Comparison of ENCODE assay signal across 8 cellular contexts in the genomic region with DNA sequence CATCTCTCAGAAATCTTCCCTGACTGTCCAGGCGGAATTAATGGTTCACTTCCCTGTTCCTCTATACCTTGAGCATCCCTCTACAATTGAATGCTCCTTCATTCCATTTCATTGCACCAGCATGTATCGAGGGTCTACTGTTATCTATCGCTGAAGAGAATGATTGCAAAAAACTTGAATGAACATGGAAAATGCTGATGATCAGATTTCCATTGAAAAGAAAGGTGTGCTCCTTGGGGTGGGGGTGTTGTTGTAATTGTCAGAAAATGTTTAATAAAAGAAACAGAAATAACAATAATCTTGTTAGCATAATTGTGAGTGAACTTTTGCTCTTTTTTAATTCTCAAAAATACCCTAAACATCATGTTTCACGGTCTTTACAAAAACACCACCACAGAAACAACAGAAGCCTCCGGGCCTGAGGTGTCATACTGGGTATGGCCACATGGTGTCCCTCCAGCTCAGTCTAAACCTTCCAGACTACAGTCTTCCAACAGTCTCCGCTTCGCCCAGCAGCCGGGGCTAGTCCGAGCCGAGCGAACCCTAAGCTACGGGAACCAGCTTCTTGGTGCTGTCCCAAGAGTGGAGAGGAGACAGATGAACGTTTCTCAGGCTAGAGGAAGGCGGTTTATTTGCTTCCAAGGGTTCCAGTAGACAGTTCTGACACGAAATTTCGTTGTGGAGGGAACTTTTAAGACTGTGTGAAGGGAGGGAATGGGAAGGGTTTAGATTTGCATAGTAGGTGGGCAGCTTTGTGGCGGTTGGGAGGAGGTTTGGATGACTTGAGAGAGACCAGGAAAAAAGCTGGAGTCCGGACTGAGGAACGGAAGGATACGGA.
DNase-seq lines count a peak whose midpoint lies in the region; ATAC-seq and TF ChIP-seq lines count a peak whose summit lies in the region.

No MANE protein-coding gene starts in this region.

- WGBS in mammary epithelial cell (ENCODE audit: low coverage, missing lambda C conversion rate): 9% methylated on average over 14 of the region's 20 CpGs
- 8% methylated on average over 20 of the region's 20 CpGs for WGBS in smooth muscle cell (ENCODE audit: low lambda C conversion rate)

- dilution Hi-C loops in mammary epithelial cell (cut with HindIII; ENCODE audit: low sequenced_read_pairs): no loop called here

- in situ Hi-C loops in mammary epithelial cell (cut with MboI; ENCODE audit: low sequenced_read_pairs in 2 of 2): loop anchor here (5.0 to 10.0 kb wide), 3 partner anchors 94 to 851 kb away; no protein-coding TSS in a partner anchor

- DNase-seq in NK-92 treated with Interleukin-12 subunit alpha and Interleukin-12 subunit beta, amount 100 ng/mL, for 24 hours (lab: John Stamatoyannopoulos, UW): peak; percentile 68
- DNase-seq in NK-92 (lab: John Stamatoyannopoulos, UW; ENCODE audit: unreplicated experiment): no peak
- DNase-seq in NCI-H2081 treated with DMSO at 0.1 percent for 48 hours (lab: John Stamatoyannopoulos, UW): peak; percentile 73
- peak; percentile 88 for DNase-seq in mammary epithelial cell
- DNase-seq in iPS-NIHi11 (ENCODE audit: low spot score): peak; percentile 88
- DNase-seq in smooth muscle cell (lab: John Stamatoyannopoulos, UW; ENCODE audit: unreplicated experiment): peak; percentile 72

- H3K79me2 ChIP-seq in mammary epithelial cell (ENCODE audit: insufficient read depth, low read length) (no peaks in the 10 kb centered on the region), smooth muscle cell (ENCODE audit: low read depth) (no peaks in the 10 kb centered on the region)

- intact Hi-C loops in mammary epithelial cell (cut with micrococcal nuclease): loop anchor here (1.0 to 10.0 kb wide), 8 partner anchors 55 to 854 kb away; a partner anchor contains a TSS

- H3K9ac ChIP-seq in mammary epithelial cell (ENCODE audit: insufficient read depth, low read length): peak overlapping the region; percentile 53
- H3K9ac ChIP-seq in smooth muscle cell (ENCODE audit: low read depth): no peak overlapping the region

- peak overlapping the region; percentile 41 to 60 (median 50) for H3K4me3 ChIP-seq in mammary epithelial cell (replicated peaks in 1 of 3; ENCODE audit: insufficient read depth in 1 of 3, low read depth in 2 of 3, low read length in 3 of 3)
- peak overlapping the region; percentile 64 for H3K4me3 ChIP-seq in smooth muscle cell

- H3K27me3 ChIP-seq in mammary epithelial cell (ENCODE audit: insufficient read depth, low read length): no peaks in the 10 kb centered on the region
- no peaks in the 10 kb centered on the region for H3K27me3 ChIP-seq in smooth muscle cell (ENCODE audit: low read depth)

- TSS peak; percentile 66 for BruUV-seq in mammary epithelial cell (replicated peaks; lab: Mats Ljungman, UMichigan)

- H3K4me1 ChIP-seq in mammary epithelial cell (ENCODE audit: insufficient read depth, low read length) (peaks cover 17% of the 10 kb centered on the region), smooth muscle cell (ENCODE audit: low read depth) (peaks cover 5% of the 10 kb centered on the region)

- H3K4me2 ChIP-seq in mammary epithelial cell (ENCODE audit: insufficient read depth, low read depth, low read length): peak overlapping the region; percentile 77
- peak overlapping the region; percentile 87 for H3K4me2 ChIP-seq in smooth muscle cell

- H3F3A ChIP-seq in smooth muscle cell (ENCODE audit: low read depth): peaks cover 7% of the 10 kb centered on the region

- H3K9me3 ChIP-seq in mammary epithelial cell (replicated peaks; ENCODE audit: insufficient read depth, low read length): no peaks in the 10 kb centered on the region
- H3K9me3 ChIP-seq in smooth muscle cell (replicated peaks; ENCODE audit: low read depth): no peaks in the 10 kb centered on the region

- H3K27ac ChIP-seq in VCaP (peak overlapping the region; percentile 60), mammary epithelial cell (ENCODE audit: insufficient read depth, low read depth, low read length) (peak overlapping the region; percentile 19), smooth muscle cell (ENCODE audit: low read depth) (peak overlapping the region; percentile 40)

- CTCF ChIA-PET in mammary epithelial cell (lab: Charles Lee; ENCODE audit: low non-redundant PET): interaction anchor here (0.6 to 1.1 kb wide), 16 partner anchors 9 to 688 kb away, joined by 3 to 10 read pairs (median 4); a partner anchor contains a TSS

- H4K20me1 ChIP-seq in mammary epithelial cell (ENCODE audit: insufficient read depth, low read length) (no peaks in the 10 kb centered on the region), smooth muscle cell (ENCODE audit: low read depth) (no peaks in the 10 kb centered on the region)

- H2AFZ ChIP-seq in mammary epithelial cell (ENCODE audit: low read depth, low read length) (peak overlapping the region; percentile 93), smooth muscle cell (ENCODE audit: low read depth) (peak overlapping the region; percentile 96)

- peak; percentile 95 for ATAC-seq in HG03039 (IDR thresholded peaks at IDR 0.05; ENCODE audit: unreplicated experiment)

- H3K36me3 ChIP-seq in mammary epithelial cell (ENCODE audit: insufficient read depth, low read length): no peaks in the 10 kb centered on the region
- no peaks in the 10 kb centered on the region for H3K36me3 ChIP-seq in smooth muscle cell (ENCODE audit: low read depth)

- TF ChIP-seq CTCF in VCaP (conservative IDR thresholded peaks at IDR 0.05): peak; percentile 91
- TF ChIP-seq CTCF in mammary epithelial cell (conservative IDR thresholded peaks at IDR 0.05 in 1 of 2, IDR thresholded peaks at IDR 0.05 in 1 of 2; ENCODE audit: extremely low read depth in 1 of 2, insufficient read depth in 1 of 2, low read depth in 1 of 2, low read length in 2 of 2): peak; percentile 89 to 98
- TF ChIP-seq CTCF in smooth muscle cell (IDR thresholded peaks at IDR 0.05; ENCODE audit: borderline replicate concordance, insufficient read depth, poor library complexity, severe bottlenecking): peak; percentile 93
